ENCODE assay signal across 13 cellular contexts in the genomic region with DNA sequence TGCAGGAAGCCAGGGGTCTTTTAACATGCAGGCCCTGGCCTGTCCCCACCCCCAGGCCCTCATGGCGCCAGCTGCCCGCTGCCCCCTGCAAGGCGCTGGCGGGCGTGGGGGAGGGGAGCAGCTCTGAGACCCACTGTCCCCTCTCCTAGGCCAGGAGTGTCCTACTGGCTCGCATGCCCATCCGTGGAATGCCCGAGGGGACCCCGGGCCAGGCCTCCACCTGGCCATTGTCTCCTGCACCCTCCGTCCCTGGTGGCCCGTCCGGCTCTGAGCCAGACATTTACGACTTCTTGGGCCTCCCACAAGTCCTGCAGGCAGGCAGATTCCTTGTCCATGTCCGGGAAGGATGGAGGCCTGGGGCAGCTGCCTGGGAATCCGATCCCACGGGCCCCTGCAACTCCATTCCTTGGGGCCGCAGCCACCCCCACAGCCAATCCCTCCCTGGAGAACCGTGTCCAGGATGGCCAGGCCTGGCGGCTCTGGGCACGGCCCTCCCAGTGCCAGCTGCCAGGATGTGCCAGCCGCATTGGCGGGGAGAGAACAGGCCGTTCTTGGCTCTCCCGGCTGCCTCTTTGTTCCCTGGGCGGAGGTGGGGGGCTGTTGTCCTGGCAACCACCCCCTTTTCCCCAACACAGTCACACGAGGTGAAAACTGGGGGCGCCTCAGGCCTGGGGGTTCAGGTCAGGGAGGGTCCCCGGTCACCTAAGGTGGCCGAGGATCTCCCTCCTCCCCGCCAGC. TPM values are rescaled to one million over a fixed set of nuclear protein-coding genes. Genes with fewer than 3 reads are reported as not detected.
DNase-seq lines count a peak whose midpoint lies in the region; ATAC-seq and TF ChIP-seq lines count a peak whose summit lies in the region.
"Had no signal": no experiment of that assay in that cellular context is flagged by ENCODE, and none has a peak within 500 bp of the region (broad histone marks: within the 10 kb centered on the region; RNA-seq: fewer than 3 reads in every experiment).

No MANE protein-coding gene starts in this region.

- H2BK20ac ChIP-seq in IMR-90 (ENCODE audit: low read depth, low read length) = no peak overlapping the region

- no peaks in the 10 kb centered on the region for H4K20me1 ChIP-seq in IMR-90 (ENCODE audit: insufficient read depth, low read length)
- H4K20me1 ChIP-seq in mammary epithelial cell (ENCODE audit: insufficient read depth, low read length) = no peaks in the 10 kb centered on the region

- TF ChIP-seq CTCF in IMR-90 (conservative IDR thresholded peaks at IDR 0.05; ENCODE audit: low read depth, low read length) = no peak
- no peak for TF ChIP-seq CTCF in mammary epithelial cell (conservative IDR thresholded peaks at IDR 0.05 in 1 of 2, IDR thresholded peaks at IDR 0.05 in 1 of 2; ENCODE audit: extremely low read depth in 1 of 2, insufficient read depth in 1 of 2, low read depth in 1 of 2, low read length in 2 of 2)

- H3K27ac ChIP-seq in IMR-90 (ENCODE audit: insufficient read depth, low read length) = no peak overlapping the region
- peak overlapping the region; percentile 29 for H3K27ac ChIP-seq in mammary epithelial cell (ENCODE audit: insufficient read depth, low read depth, low read length)
- peak overlapping the region; percentile 99 for H3K27ac ChIP-seq in layer of hippocampus (ENCODE audit: low read depth, low read length)

- H3K4me1 ChIP-seq in IMR-90 (ENCODE audit: control insufficient read depth, insufficient read depth, low read length) (peaks cover 4% of the 10 kb centered on the region; the same call in 1 of the 2 replicates), mammary epithelial cell (ENCODE audit: insufficient read depth, low read length) (peaks cover 13% of the 10 kb centered on the region)

- peaks cover 6 to 17% of the 10 kb centered on the region in 2 donors for H3K4me1 Mint-ChIP-seq in stimulated activated naive B cell treated with anti-CD40 and anti-IgM and Interleukin-4, amounts not matched to agents 10 μg/mL and 1 μg/mL and 100 μg/mL, for 72 hours
- peaks cover 6% of the 10 kb centered on the region for H3K4me1 Mint-ChIP-seq in activated naive CD4-positive, alpha-beta T cell treated with anti-CD3 and anti-CD28 coated beads, Interleukin-2, amount 10 ng/mL, durations not matched to agents 7 days and 5 days
- H3K4me1 Mint-ChIP-seq: activated T-helper 17 cell treated with anti-CD3 and anti-CD28 coated beads, Interleukin-2, amount 50 U/mL, for 72 hours had no signal

- no peak for TF ChIP-seq POLR2A in IMR-90 (IDR thresholded peaks at IDR 0.05; ENCODE audit: low read depth, low read length)

- CTCF ChIA-PET in IMR-90 (lab: Yijun Ruan, JAX) = no interaction called here
- CTCF ChIA-PET in mammary epithelial cell (lab: Charles Lee; ENCODE audit: low non-redundant PET) = no interaction called here
- CTCF ChIA-PET in activated naive CD4-positive, alpha-beta T cell treated with anti-CD3 and anti-CD28 coated beads, Interleukin-2, amount 10 ng/mL, durations not matched to agents 7 days and 5 days (lab: Charles Lee) = interaction anchor here (0.9 kb wide), 1 partner anchor 9 kb away, joined by 3 read pairs; no protein-coding TSS in a partner anchor

- no peak for TF ChIP-seq RAD21 in IMR-90 (IDR thresholded peaks at IDR 0.05; ENCODE audit: low read length)

- H3K9me3 ChIP-seq in IMR-90 (ENCODE audit: control insufficient read depth, insufficient read depth, low read length) (no peaks in the 10 kb centered on the region), mammary epithelial cell (replicated peaks; ENCODE audit: insufficient read depth, low read length) (no peaks in the 10 kb centered on the region)

- no peak overlapping the region for H3K27ac Mint-ChIP-seq in stimulated activated naive B cell treated with anti-CD40 and anti-IgM and Interleukin-4, amounts not matched to agents 10 μg/mL and 1 μg/mL and 100 μg/mL, for 72 hours
- no peak overlapping the region for H3K27ac Mint-ChIP-seq in activated naive CD4-positive, alpha-beta T cell treated with anti-CD3 and anti-CD28 coated beads, Interleukin-2, amount 10 ng/mL, durations not matched to agents 7 days and 5 days
- H3K27ac Mint-ChIP-seq: activated T-helper 17 cell treated with anti-CD3 and anti-CD28 coated beads, Interleukin-2, amount 50 U/mL, for 72 hours; natural killer cell treated with Interleukin-12 subunit alpha and Interleukin-12 subunit beta and Interleukin-15 and Interleukin-18, amount 100 ng/mL, for 72 hours; T-cell had no signal

- no peaks in the 10 kb centered on the region for H3K36me3 ChIP-seq in IMR-90 (ENCODE audit: control insufficient read depth, insufficient read depth, low read length)
- H3K36me3 ChIP-seq in mammary epithelial cell (ENCODE audit: insufficient read depth, low read length) = no peaks in the 10 kb centered on the region

- peak overlapping the region; percentile 86 for H2AFZ ChIP-seq in IMR-90 (replicated peaks; ENCODE audit: low read length, poor library complexity)
- H2AFZ ChIP-seq in mammary epithelial cell (ENCODE audit: low read depth, low read length) = peak overlapping the region; percentile 98

- no peak overlapping the region for H3K4me3 ChIP-seq in IMR-90 (ENCODE audit: insufficient read depth, low read depth, low read length)
- H3K4me3 ChIP-seq in mammary epithelial cell (replicated peaks in 1 of 3; ENCODE audit: insufficient read depth in 1 of 3, low read depth in 2 of 3, low read length in 3 of 3) = no peak overlapping the region

- H3K79me2 ChIP-seq in mammary epithelial cell (ENCODE audit: insufficient read depth, low read length) = no peaks in the 10 kb centered on the region

- no peaks in the 10 kb centered on the region for H3K36me3 Mint-ChIP-seq in stimulated activated naive B cell treated with anti-CD40 and anti-IgM and Interleukin-4, amounts not matched to agents 10 μg/mL and 1 μg/mL and 100 μg/mL, for 72 hours
- H3K36me3 Mint-ChIP-seq in activated naive CD4-positive, alpha-beta T cell treated with anti-CD3 and anti-CD28 coated beads, Interleukin-2, amount 10 ng/mL, durations not matched to agents 7 days and 5 days = no peaks in the 10 kb centered on the region
- H3K36me3 Mint-ChIP-seq: natural killer cell treated with Interleukin-12 subunit alpha and Interleukin-12 subunit beta and Interleukin-15 and Interleukin-18, amount 100 ng/mL, for 72 hours; T-cell had no signal

- POLR2A ChIA-PET in IMR-90 (lab: Charles Lee; ENCODE audit: unreplicated experiment) = no interaction called here

- H3K9ac ChIP-seq in IMR-90 (ENCODE audit: low read depth, low read length) (no peak overlapping the region), mammary epithelial cell (ENCODE audit: insufficient read depth, low read length) (no peak overlapping the region)

- dilution Hi-C loops in IMR-90 (cut with HindIII; ENCODE audit: low sequenced_read_pairs, unreplicated experiment) (no loop called here), mammary epithelial cell (cut with HindIII; ENCODE audit: low sequenced_read_pairs) (no loop called here)

- no peak overlapping the region for H4K91ac ChIP-seq in IMR-90 (ENCODE audit: insufficient read depth, low read depth, low read length)

- peaks cover 0 to 11% of the 10 kb centered on the region in 2 donors for H3K27me3 Mint-ChIP-seq in stimulated activated naive B cell treated with anti-CD40 and anti-IgM and Interleukin-4, amounts not matched to agents 10 μg/mL and 1 μg/mL and 100 μg/mL, for 72 hours
- H3K27me3 Mint-ChIP-seq in activated naive CD4-positive, alpha-beta T cell treated with anti-CD3 and anti-CD28 coated beads, Interleukin-2, amount 10 ng/mL, durations not matched to agents 7 days and 5 days = peaks cover 32% of the 10 kb centered on the region
- H3K27me3 Mint-ChIP-seq: activated T-helper 17 cell treated with anti-CD3 and anti-CD28 coated beads, Interleukin-2, amount 50 U/mL, for 72 hours; natural killer cell treated with Interleukin-12 subunit alpha and Interleukin-12 subunit beta and Interleukin-15 and Interleukin-18, amount 100 ng/mL, for 72 hours; T-cell had no signal

- 0 out of 2 replicates have a peak overlapping the region, but pooled peaks have one; percentile 32 for H2BK120ac ChIP-seq in IMR-90 (ENCODE audit: low read depth, low read length)

- no peak overlapping the region for H3K18ac ChIP-seq in IMR-90 (ENCODE audit: low read depth, low read length)

- no peak overlapping the region for H3K14ac ChIP-seq in IMR-90 (replicated peaks; ENCODE audit: low read depth, low read length)

- peak overlapping the region in 1 of 2 experiments; percentile 9; a peak in 1 of 4 replicates for H4K8ac ChIP-seq in IMR-90 (ENCODE audit: low read depth in 2 of 2, low read length in 2 of 2)

- no peaks in the 10 kb centered on the region for H3K79me1 ChIP-seq in IMR-90 (ENCODE audit: low read depth in 1 of 2, low read length in 2 of 2)

- no peaks in the 10 kb centered on the region for H3K27me3 ChIP-seq in IMR-90 (ENCODE audit: control insufficient read depth, insufficient read depth, low read length)
- H3K27me3 ChIP-seq in mammary epithelial cell (ENCODE audit: insufficient read depth, low read length) = no peaks in the 10 kb centered on the region
- H3K27me3 ChIP-seq in layer of hippocampus (ENCODE audit: control insufficient read depth, insufficient read depth, low read length) = no peaks in the 10 kb centered on the region

- no peak overlapping the region for H2BK5ac ChIP-seq in IMR-90 (ENCODE audit: low read depth, low read length, poor library complexity, severe bottlenecking)

- DNase-seq in IMR-90 (no peak), mammary epithelial cell (no peak), NCI-H146 (lab: John Stamatoyannopoulos, UW) (no peak)
- no peak for DNase-seq in stimulated activated naive B cell treated with anti-CD40 and anti-IgM and Interleukin-4, amounts not matched to agents 10 μg/mL and 1 μg/mL and 100 μg/mL, for 72 hours
- DNase-seq in activated naive CD4-positive, alpha-beta T cell treated with anti-CD3 and anti-CD28 coated beads, Interleukin-2, amount 10 ng/mL, durations not matched to agents 7 days and 5 days = no peak
- no peak for DNase-seq in stimulated activated CD4-positive, alpha-beta T cell treated with anti-CD3 and anti-CD28 coated beads, Interleukin-4, amount 100 ng/mL, for 1 hour
- DNase-seq: erythroblast, NCI-H2171 had no signal

- no peaks in the 10 kb centered on the region; the same call in 1 of the 2 replicates for H3K9me1 ChIP-seq in IMR-90 (ENCODE audit: insufficient read depth, low read length)

- H2BK15ac ChIP-seq in IMR-90 (ENCODE audit: low read depth, low read length) = no peak overlapping the region

- no peak overlapping the region for H3K4ac ChIP-seq in IMR-90 (ENCODE audit: low read depth, low read length)

- in situ Hi-C loops in IMR-90 (cut with MboI; ENCODE audit: low sequenced_read_pairs) (no loop called here), mammary epithelial cell (cut with MboI; ENCODE audit: low sequenced_read_pairs in 2 of 2) (loop anchor here in 1 of 2 donors (10.0 kb wide), 1 partner anchor 157 kb away; no protein-coding TSS in a partner anchor)

- H2AK5ac ChIP-seq in IMR-90 (ENCODE audit: low read depth, low read length) = no peak overlapping the region

- no TSS peak for BruUV-seq in IMR-90 (replicated peaks; lab: Mats Ljungman, UMichigan)
- no TSS peak for BruUV-seq in mammary epithelial cell (replicated peaks; lab: Mats Ljungman, UMichigan)

- H4K5ac ChIP-seq in IMR-90 (ENCODE audit: low read depth, low read length) = no peak overlapping the region

- ATAC-seq in IMR-90 (ENCODE audit: low read depth) (no peak), HG02571 (IDR thresholded peaks at IDR 0.05; ENCODE audit: unreplicated experiment) (no peak)
- no peak for ATAC-seq in stimulated activated naive B cell treated with anti-CD40 and anti-IgM and Interleukin-4, amounts not matched to agents 10 μg/mL and 1 μg/mL and 100 μg/mL, for 72 hours (replicated peaks)
- ATAC-seq: activated T-helper 17 cell treated with anti-CD3 and anti-CD28 coated beads, Interleukin-2, amount 50 U/mL, for 72 hours had no signal

- no peak overlapping the region for H3K23ac ChIP-seq in IMR-90 (ENCODE audit: low read depth, low read length)

- WGBS in IMR-90 (ENCODE audit: extremely low coverage in 2 of 2, insufficient read length in 1 of 2), 2 experiments = 72% methylated on average over 5 of the region's 30 CpGs; no CpG with 5 or more reads in 1 of the 2 experiments
- WGBS in mammary epithelial cell (ENCODE audit: low coverage, missing lambda C conversion rate) = 17% methylated on average over 13 of the region's 30 CpGs

- no peak overlapping the region for H3K56ac ChIP-seq in IMR-90 (ENCODE audit: extremely low read depth, insufficient read depth, low read length)

- intact Hi-C loops in IMR-90 (cut with micrococcal nuclease) (no loop called here), mammary epithelial cell (cut with micrococcal nuclease) (no loop called here)

- no peak overlapping the region for H2AK9ac ChIP-seq in IMR-90 (replicated peaks; ENCODE audit: low read depth, low read length, poor library complexity)

- H3K9me3 Mint-ChIP-seq in stimulated activated naive B cell treated with anti-CD40 and anti-IgM and Interleukin-4, amounts not matched to agents 10 μg/mL and 1 μg/mL and 100 μg/mL, for 72 hours = no peaks in the 10 kb centered on the region
- no peaks in the 10 kb centered on the region for H3K9me3 Mint-ChIP-seq in activated naive CD4-positive, alpha-beta T cell treated with anti-CD3 and anti-CD28 coated beads, Interleukin-2, amount 10 ng/mL, durations not matched to agents 7 days and 5 days
- H3K9me3 Mint-ChIP-seq: activated T-helper 17 cell treated with anti-CD3 and anti-CD28 coated beads, Interleukin-2, amount 50 U/mL, for 72 hours; natural killer cell treated with Interleukin-12 subunit alpha and Interleukin-12 subunit beta and Interleukin-15 and Interleukin-18, amount 100 ng/mL, for 72 hours; T-cell had no signal

- no peak overlapping the region for H3K4me2 ChIP-seq in IMR-90 (ENCODE audit: low read depth, low read length)
- peak overlapping the region; percentile 29 for H3K4me2 ChIP-seq in mammary epithelial cell (ENCODE audit: insufficient read depth, low read depth, low read length)

- peak overlapping the region; percentile 66 to 74 for H3K4me3 Mint-ChIP-seq in stimulated activated naive B cell treated with anti-CD40 and anti-IgM and Interleukin-4, amounts not matched to agents 10 μg/mL and 1 μg/mL and 100 μg/mL, for 72 hours
- no peak overlapping the region for H3K4me3 Mint-ChIP-seq in activated naive CD4-positive, alpha-beta T cell treated with anti-CD3 and anti-CD28 coated beads, Interleukin-2, amount 10 ng/mL, durations not matched to agents 7 days and 5 days
- H3K4me3 Mint-ChIP-seq: activated T-helper 17 cell treated with anti-CD3 and anti-CD28 coated beads, Interleukin-2, amount 50 U/mL, for 72 hours; natural killer cell treated with Interleukin-12 subunit alpha and Interleukin-12 subunit beta and Interleukin-15 and Interleukin-18, amount 100 ng/mL, for 72 hours had no signal

RNA-seq across cellular contexts. Expression of a gene that starts 10.5 kb away (rescaled TPM):
- total RNA-seq in IMR-90 (2012; rRNA removed) (246 and 289 TPM in 2 replicates), mammary epithelial cell (100 to 1,000 TPM in 1 of 2 donors, 10 to 100 TPM in 1; 89.4 to 147 TPM)
- polyA plus RNA-seq in IMR-90 (2012; rRNA removed) (147 and 170 TPM in 2 replicates), mammary epithelial cell (140 TPM)
- 125 and 358 TPM in 2 replicates for polyA plus RNA-seq in IMR-90 (2012; cell fraction: cytosol; rRNA removed)
- polyA plus RNA-seq in IMR-90 (2012; cell fraction: nucleus; rRNA removed; ENCODE audit: low replicate concordance) = 67.4 and 161 TPM in 2 replicates
- 43.4 TPM for polyA minus RNA-seq in mammary epithelial cell

RNA-seq across cellular contexts. Expression of a gene that starts 24.8 kb away (rescaled TPM):
- total RNA-seq in IMR-90 (2012; rRNA removed) (not detected in 2 replicates), mammary epithelial cell (not detected)
- polyA plus RNA-seq in IMR-90 (2012; rRNA removed) (not detected in 2 replicates), mammary epithelial cell (not detected)
- not detected in 2 replicates for polyA plus RNA-seq in IMR-90 (2012; cell fraction: cytosol; rRNA removed)
- 0.04 and 0.09 TPM in 2 replicates for polyA plus RNA-seq in IMR-90 (2012; cell fraction: nucleus; rRNA removed; ENCODE audit: low replicate concordance)
- not detected for polyA minus RNA-seq in mammary epithelial cell

RNA-seq across cellular contexts. Expression of a gene that starts 31.4 kb away (rescaled TPM):
- total RNA-seq in IMR-90 (2012; rRNA removed) = 57.4 and 70.3 TPM in 2 replicates
- 47.4 and 49.2 TPM in 2 replicates for polyA plus RNA-seq in IMR-90 (2012; rRNA removed)
- 32.5 and 35.1 TPM in 2 replicates for polyA plus RNA-seq in IMR-90 (2012; cell fraction: cytosol; rRNA removed)
- 42.0 and 73.3 TPM in 2 replicates for polyA plus RNA-seq in IMR-90 (2012; cell fraction: nucleus; rRNA removed; ENCODE audit: low replicate concordance)
- 10 to 100 TPM; 10.2 to 45.0 TPM for total RNA-seq in mammary epithelial cell
- polyA plus RNA-seq in mammary epithelial cell = 32.3 TPM
- 32.6 TPM for polyA minus RNA-seq in mammary epithelial cell

RNA-seq across cellular contexts. Expression of a gene that starts 46.4 kb away (rescaled TPM):
- 0.90 and 1.1 TPM in 2 replicates for total RNA-seq in IMR-90 (2012; rRNA removed)
- polyA plus RNA-seq in IMR-90 (2012; rRNA removed) = 9.2 and 10.9 TPM in 2 replicates
- polyA plus RNA-seq in IMR-90 (2012; cell fraction: cytosol; rRNA removed) = 6.4 and 7.8 TPM in 2 replicates
- polyA plus RNA-seq in IMR-90 (2012; cell fraction: nucleus; rRNA removed; ENCODE audit: low replicate concordance) = 2.4 and 4.9 TPM in 2 replicates
- 10 to 100 TPM in 1 of 2 donors, 1 to 10 TPM in 1; 4.0 to 33.3 TPM for total RNA-seq in mammary epithelial cell
- 2.0 TPM for polyA plus RNA-seq in mammary epithelial cell
- 8.9 TPM for polyA minus RNA-seq in mammary epithelial cell
